10 cellular contexts compared by ENCODE assay signal in the genomic region with DNA sequence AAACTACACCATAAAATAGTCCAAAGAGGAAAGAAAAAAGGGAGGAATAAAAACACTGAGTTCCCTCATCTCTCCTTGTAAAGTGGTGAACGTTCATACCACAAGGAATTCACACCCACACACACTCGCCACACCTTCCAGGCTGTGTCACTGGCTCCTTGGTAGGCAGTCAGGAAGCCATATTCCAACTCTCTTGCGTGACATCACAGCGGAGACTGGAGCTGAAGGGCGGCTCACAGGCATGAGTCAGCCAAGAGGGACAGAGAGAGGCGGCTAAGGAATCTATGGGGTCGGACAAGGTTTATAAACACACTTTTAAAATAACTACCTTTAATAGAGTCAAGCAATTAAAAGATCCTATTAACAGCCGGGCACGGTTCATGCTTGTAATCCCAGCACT. TPM values are rescaled to one million over a fixed set of nuclear protein-coding genes. Genes with fewer than 3 reads are reported as not detected.
DNase-seq lines count a peak whose midpoint lies in the region; ATAC-seq and TF ChIP-seq lines count a peak whose summit lies in the region.
"Not testable (repeated sequence)": the region's sequence is repeated elsewhere in the genome, so short reads cannot be mapped to it uniquely, and the experiment has no call there.
"Had no signal": no experiment of that assay in that cellular context is flagged by ENCODE, and none has a peak within 500 bp of the region (broad histone marks: within the 10 kb centered on the region; RNA-seq: fewer than 3 reads in every experiment).

No MANE protein-coding gene starts in this region.

- in situ Hi-C loops in astrocyte of the spinal cord (cut with HindIII; ENCODE audit: low sequenced_read_pairs) = not testable (repeated sequence)

- H3K36me3 ChIP-seq in RWPE2 (ENCODE audit: low read depth) = not testable (repeated sequence)

- not testable (repeated sequence) for H3K36me3 Mint-ChIP-seq in HFFc6 (ENCODE audit: low read depth); osteocyte (ENCODE audit: unreplicated experiment)

- H3K27me3 ChIP-seq in RWPE2 (ENCODE audit: insufficient read depth, poor library complexity, severe bottlenecking) = not testable (repeated sequence)

- H3K4me3 ChIP-seq in RWPE2 (ENCODE audit: severe bottlenecking); astrocyte of the spinal cord (ENCODE audit: low read depth, low read length); fibroblast of villous mesenchyme (ENCODE audit: low read depth, low read length): not testable (repeated sequence)

- not testable (repeated sequence) for ATAC-seq in RWPE2 (ENCODE audit: low read depth)

- not testable (repeated sequence) for H3K27ac Mint-ChIP-seq in HFFc6; osteocyte (ENCODE audit: unreplicated experiment)

- not testable (repeated sequence) for H3K9me3 Mint-ChIP-seq in HFFc6; osteocyte (ENCODE audit: unreplicated experiment)

- TF ChIP-seq CTCF in HFFc6 (IDR thresholded peaks at IDR 0.05); RWPE2 (IDR thresholded peaks at IDR 0.05; ENCODE audit: poor library complexity, severe bottlenecking); astrocyte of the spinal cord (IDR thresholded peaks at IDR 0.05; ENCODE audit: low read depth, low read length); fibroblast of villous mesenchyme (IDR thresholded peaks at IDR 0.05; ENCODE audit: insufficient read depth, low read depth, low read length); osteocyte (IDR thresholded peaks at IDR 0.05): not testable (repeated sequence)

- H3K27me3 Mint-ChIP-seq in HFFc6 (ENCODE audit: insufficient read depth); osteocyte (ENCODE audit: unreplicated experiment): not testable (repeated sequence)

- not testable (repeated sequence) for H3K4me1 ChIP-seq in RWPE2 (ENCODE audit: insufficient read depth, poor library complexity, severe bottlenecking)

- H3K4me1 Mint-ChIP-seq in HFFc6 (ENCODE audit: low read depth); osteocyte (ENCODE audit: unreplicated experiment): not testable (repeated sequence)

- peak; percentile 41 for DNase-seq in EL
- peak; percentile 60 for DNase-seq in HFFc6
- peak; percentile 2 for DNase-seq in M059J (ENCODE audit: low read depth)
- peak; percentile 19 for DNase-seq in RWPE2 (ENCODE audit: low spot score)
- DNase-seq in astrocyte of the spinal cord (ENCODE audit: low read depth, low spot score) = peak; percentile 38
- peak; percentile 19 for DNase-seq in fibroblast of villous mesenchyme (ENCODE audit: low read depth)
- peak; percentile 46 for DNase-seq in osteocyte (ENCODE audit: extremely low spot score, unreplicated experiment)

- not testable (repeated sequence) for H3K4me3 Mint-ChIP-seq in HFFc6; osteocyte (ENCODE audit: unreplicated experiment)

- not testable (repeated sequence) for H3K9me3 ChIP-seq in RWPE2 (ENCODE audit: severe bottlenecking)

- H3K27ac ChIP-seq in RWPE2 (ENCODE audit: poor library complexity, severe bottlenecking) = not testable (repeated sequence)

RNA-seq across cellular contexts. Expression of gene GOLGA6L6, which starts 43.8 kb away (rescaled TPM):
- total RNA-seq in HFFc6 (2021; fragmentation: NEBNext Ultra II Directional; extraction: Animal tissue kit (Norgen Biotek cat#: 25700)) = not detected
- total RNA-seq in M059J (2014; rRNA removed; shearing (Covaris generic)) = not detected in 2 replicates
- not detected in 2 replicates for total RNA-seq in fibroblast of villous mesenchyme
- total RNA-seq in osteocyte = not detected in 2 replicates
- total RNA-seq: CD4-positive, alpha-beta memory T cell; H1; HT1080 had no signal

Comparison
In these comparisons a context has a peak if more than half of its experiments do, and no peak if none do; other contexts are left out.
1. DNase-seq: peak in every context shown above with its lines; median percentile 60 in HFFc6; 46 in osteocyte; 41 in EL; 38 in astrocyte of the spinal cord; 19 in RWPE2; 19 in fibroblast of villous mesenchyme; 2 in M059J.